ENCODE assay signal across 26 cellular contexts in the genomic region with DNA sequence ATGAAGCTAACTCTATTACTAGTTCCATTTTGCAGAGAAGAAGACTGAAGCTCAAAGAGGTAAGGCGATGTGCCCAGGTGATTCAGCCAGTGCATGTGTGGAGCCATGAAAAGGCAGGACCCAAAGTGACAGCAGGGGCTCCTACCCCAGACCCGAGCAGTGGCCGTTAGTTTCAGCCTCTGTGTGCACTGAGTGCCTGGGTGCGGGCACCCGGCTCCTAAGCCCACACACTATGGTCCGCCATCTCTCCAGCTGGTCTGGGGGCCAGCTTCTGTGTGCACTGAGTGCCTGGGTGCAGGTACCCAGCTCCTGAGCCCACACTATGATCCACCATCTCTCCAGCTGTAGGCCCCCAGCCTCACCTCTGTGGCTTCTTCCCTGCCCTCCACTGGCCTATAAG.
"Had no signal": no experiment of that assay in that cellular context is flagged by ENCODE, and none has a peak within 500 bp of the region (broad histone marks: within the 10 kb centered on the region; RNA-seq: fewer than 3 reads in every experiment).

No MANE protein-coding gene starts in this region.

- DNase-seq: cerebellar nuclear complex; effector CD4-positive, alpha-beta T cell; foreskin fibroblast; heart left ventricle; left cardiac atrium; left lung; mammary epithelial cell; mesendoderm; naive thymus-derived CD8-positive, alpha-beta T cell; occipital lobe; right lobe of liver; stimulated activated CD4-positive, alpha-beta T cell treated with anti-CD3 and anti-CD28 coated beads, Interleukin-2, amount 100 ng/mL, for 24 hours; stimulated activated CD4-positive, alpha-beta T cell treated with anti-CD3 and anti-CD28 coated beads, Interleukin-4, amount 100 ng/mL, for 24 hours; stimulated activated naive CD8-positive, alpha-beta T cell treated with anti-CD3 and anti-CD28 coated beads, Interleukin-15, Interleukin-2, amounts not matched to agents 100 U/mL and 50 U/mL, for 24 hours had no signal

- FAIRE-seq: colon, pancreas had no signal

- H3K4me1 ChIP-seq: gastroesophageal sphincter, heart left ventricle, left lung, pancreas, right lobe of liver, tibial nerve had no signal

- H3K36me3 ChIP-seq: gastroesophageal sphincter, heart left ventricle, left lung, pancreas, right lobe of liver, thoracic aorta, tibial nerve had no signal

- H3K4me3 ChIP-seq: dorsolateral prefrontal cortex, gastroesophageal sphincter, heart left ventricle, hepatocyte, left lung, pancreas, right lobe of liver, smooth muscle cell, thoracic aorta, tibial nerve had no signal

- H3K36me3 Mint-ChIP-seq: naive thymus-derived CD8-positive, alpha-beta T cell; stimulated activated memory B cell treated with anti-CD40 and anti-IgM and Interleukin-4, amounts not matched to agents 10 μg/mL and 1 μg/mL and 100 μg/mL, for 72 hours had no signal

- H3K9me3 Mint-ChIP-seq: stimulated activated memory B cell treated with anti-CD40 and anti-IgM and Interleukin-4, amounts not matched to agents 10 μg/mL and 1 μg/mL and 100 μg/mL, for 72 hours had no signal

- H3K4me3 Mint-ChIP-seq: naive thymus-derived CD8-positive, alpha-beta T cell; stimulated activated memory B cell treated with anti-CD40 and anti-IgM and Interleukin-4, amounts not matched to agents 10 μg/mL and 1 μg/mL and 100 μg/mL, for 72 hours had no signal

- H3K27ac Mint-ChIP-seq: naive thymus-derived CD8-positive, alpha-beta T cell; progenitor cell of endocrine pancreas; stimulated activated memory B cell treated with anti-CD40 and anti-IgM and Interleukin-4, amounts not matched to agents 10 μg/mL and 1 μg/mL and 100 μg/mL, for 72 hours had no signal

- H3K9me3 ChIP-seq: gastroesophageal sphincter, heart left ventricle, left lung, pancreas, right lobe of liver, thoracic aorta had no signal

- H3K4me1 Mint-ChIP-seq: naive thymus-derived CD8-positive, alpha-beta T cell; stimulated activated memory B cell treated with anti-CD40 and anti-IgM and Interleukin-4, amounts not matched to agents 10 μg/mL and 1 μg/mL and 100 μg/mL, for 72 hours had no signal

- ATAC-seq: esophagus mucosa; gastroesophageal sphincter; heart left ventricle; left cardiac atrium; naive thymus-derived CD8-positive, alpha-beta T cell; pancreas; right lobe of liver; stimulated activated memory B cell treated with anti-CD40 and anti-IgM and Interleukin-4, amounts not matched to agents 10 μg/mL and 1 μg/mL and 100 μg/mL, for 72 hours; stimulated activated naive CD8-positive, alpha-beta T cell treated with anti-CD3 and anti-CD28 coated beads, Interleukin-15, Interleukin-2, amounts not matched to agents 100 U/mL and 50 U/mL, for 24 hours had no signal

- H3K27ac ChIP-seq: dorsolateral prefrontal cortex, epithelial cell of prostate, gastroesophageal sphincter, heart left ventricle, hepatocyte, left lung, pancreas, right lobe of liver, thoracic aorta, tibial nerve had no signal

- H3K27me3 Mint-ChIP-seq: naive thymus-derived CD8-positive, alpha-beta T cell; progenitor cell of endocrine pancreas had no signal

- H3K27me3 ChIP-seq: dorsolateral prefrontal cortex, gastroesophageal sphincter, heart left ventricle, hepatocyte, left lung, pancreas, right lobe of liver, tibial nerve had no signal
